ENCODE assay signal across 18 cellular contexts in genomic region chr4:140730108-140730507, GRCh38.
"Had no signal": no experiment of that assay in that cellular context is flagged by ENCODE, and none has a peak within 500 bp of the region (broad histone marks: within the 10 kb centered on the region; RNA-seq: fewer than 3 reads in every experiment).

No MANE protein-coding gene starts in this region.

- DNase-seq: activated CD4-positive, alpha-beta T cell treated with anti-CD3 and anti-CD28 coated beads, Interleukin-2, amount 50 U/mL, for 48 hours; activated naive CD4-positive, alpha-beta T cell treated with Interleukin-2 at 50 U/mL for 16 hours; activated naive CD8-positive, alpha-beta T cell treated with anti-CD3 and anti-CD28 coated beads, Interleukin-2, amount 50 U/mL, for 24 hours; erythroblast; gastrocnemius medialis; heart left ventricle; nephron progenitor cell; occipital lobe; right cardiac atrium; small intestine; stimulated activated CD4-positive, alpha-beta T cell treated with anti-CD3 and anti-CD28 coated beads, Interleukin-4, amount 100 ng/mL, for 4 hours; stimulated activated CD8-positive, alpha-beta memory T cell treated with anti-CD3 and anti-CD28 coated beads, Interleukin-4, amount 100 ng/mL, for 48 hours; stimulated activated naive CD8-positive, alpha-beta T cell treated with anti-CD3 and anti-CD28 coated beads, Interleukin-15, Interleukin-2, amounts not matched to agents 100 U/mL and 50 U/mL, for 24 hours; upper lobe of right lung had no signal

- H3K4me1 ChIP-seq: gastrocnemius medialis, upper lobe of right lung had no signal

- H3K4me3 Mint-ChIP-seq: activated naive CD8-positive, alpha-beta T cell treated with anti-CD3 and anti-CD28 coated beads, Interleukin-2, amount 50 U/mL, for 24 hours; activated T-helper 17 cell treated with anti-CD3 and anti-CD28 coated beads, Interleukin-2, amount 50 U/mL, for 72 hours; nephron progenitor cell had no signal

- H3K27me3 ChIP-seq: ascending aorta, gastrocnemius medialis, heart left ventricle, upper lobe of right lung had no signal

- H3K9me3 ChIP-seq: ascending aorta, gastrocnemius medialis, heart left ventricle, prostate gland, upper lobe of right lung had no signal

- ATAC-seq: activated naive CD8-positive, alpha-beta T cell treated with anti-CD3 and anti-CD28 coated beads, Interleukin-2, amount 50 U/mL, for 24 hours; activated T-helper 17 cell treated with anti-CD3 and anti-CD28 coated beads, Interleukin-2, amount 50 U/mL, for 72 hours; gastrocnemius medialis; heart left ventricle; left lobe of liver; right cardiac atrium; stimulated activated naive CD8-positive, alpha-beta T cell treated with anti-CD3 and anti-CD28 coated beads, Interleukin-15, Interleukin-2, amounts not matched to agents 100 U/mL and 50 U/mL, for 24 hours; upper lobe of right lung had no signal

- H3K4me1 Mint-ChIP-seq: activated T-helper 17 cell treated with anti-CD3 and anti-CD28 coated beads, Interleukin-2, amount 50 U/mL, for 72 hours; nephron progenitor cell had no signal

- H3K27ac Mint-ChIP-seq: activated naive CD8-positive, alpha-beta T cell treated with anti-CD3 and anti-CD28 coated beads, Interleukin-2, amount 50 U/mL, for 24 hours; activated T-helper 17 cell treated with anti-CD3 and anti-CD28 coated beads, Interleukin-2, amount 50 U/mL, for 72 hours; nephron progenitor cell had no signal

- H3K4me3 ChIP-seq: ascending aorta, gastrocnemius medialis, heart left ventricle, prostate gland, upper lobe of right lung had no signal

- H3K27ac ChIP-seq: ascending aorta, gastrocnemius medialis, heart left ventricle, prostate gland, upper lobe of right lung had no signal

- H3K9me3 Mint-ChIP-seq: activated naive CD8-positive, alpha-beta T cell treated with anti-CD3 and anti-CD28 coated beads, Interleukin-2, amount 50 U/mL, for 24 hours; activated T-helper 17 cell treated with anti-CD3 and anti-CD28 coated beads, Interleukin-2, amount 50 U/mL, for 72 hours; nephron progenitor cell had no signal

- H3K36me3 ChIP-seq: ascending aorta, gastrocnemius medialis, heart left ventricle, prostate gland, upper lobe of right lung had no signal
